In the genomic region with DNA sequence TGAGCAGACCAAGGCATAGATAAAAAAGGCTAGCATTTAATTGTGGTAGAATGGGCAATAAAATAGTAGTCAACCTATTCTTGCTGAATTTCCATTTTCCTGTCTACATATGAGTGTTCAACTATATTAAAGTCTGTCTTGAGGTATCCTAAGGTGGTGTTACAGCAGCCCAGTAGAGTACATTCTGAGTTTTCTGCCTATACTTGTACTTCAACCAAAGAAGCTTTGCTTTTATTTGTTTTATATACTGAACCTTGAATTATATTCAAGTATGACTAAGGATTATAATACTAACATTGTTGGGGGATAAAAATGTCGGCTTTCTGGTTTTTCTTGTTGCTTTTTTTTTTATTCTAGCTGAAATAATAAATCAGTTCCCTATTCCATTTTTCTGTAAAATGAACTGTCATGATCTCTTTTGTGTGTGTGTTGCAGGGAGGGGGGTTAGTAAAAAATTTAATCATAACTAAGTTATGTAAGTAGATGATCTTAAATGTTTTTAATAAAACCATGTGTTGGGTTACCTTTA, we compare ENCODE assay signal across 18 cellular contexts.
DNase-seq lines count a peak whose midpoint lies in the region; ATAC-seq and TF ChIP-seq lines count a peak whose summit lies in the region.
"Had no signal": no experiment of that assay in that cellular context is flagged by ENCODE, and none has a peak within 500 bp of the region (broad histone marks: within the 10 kb centered on the region; RNA-seq: fewer than 3 reads in every experiment).

No MANE protein-coding gene starts in this region.

- H3K36me3 Mint-ChIP-seq in Calu3 (ENCODE audit: insufficient read depth, unreplicated experiment) (no peaks in the 10 kb centered on the region), osteocyte (ENCODE audit: unreplicated experiment) (peaks cover 4% of the 10 kb centered on the region)
- H3K36me3 Mint-ChIP-seq: CD14-positive monocyte had no signal

- H3K27ac Mint-ChIP-seq in Calu3 (ENCODE audit: unreplicated experiment) = peak overlapping the region; percentile 20
- H3K27ac Mint-ChIP-seq in osteocyte (ENCODE audit: unreplicated experiment) = peak overlapping the region; percentile 88
- H3K27ac Mint-ChIP-seq: CD14-positive monocyte had no signal

- no peaks in the 10 kb centered on the region for H3K9me3 ChIP-seq in RWPE2 (ENCODE audit: severe bottlenecking)
- H3K9me3 ChIP-seq: A549 had no signal

- H3K27me3 ChIP-seq in RWPE2 (ENCODE audit: insufficient read depth, poor library complexity, severe bottlenecking) = no peaks in the 10 kb centered on the region

- TF ChIP-seq CTCF in Calu3 (IDR thresholded peaks at IDR 0.05; ENCODE audit: unreplicated experiment) (no peak), RWPE2 (IDR thresholded peaks at IDR 0.05; ENCODE audit: poor library complexity, severe bottlenecking) (no peak), osteocyte (IDR thresholded peaks at IDR 0.05) (no peak)

- H3K9me3 Mint-ChIP-seq in Calu3 (ENCODE audit: low read depth, unreplicated experiment) (no peaks in the 10 kb centered on the region), osteocyte (ENCODE audit: unreplicated experiment) (no peaks in the 10 kb centered on the region)

- BruUV-seq in Calu3 (replicated peaks; lab: Mats Ljungman, UMichigan) = no TSS peak

- H3K4me1 Mint-ChIP-seq in Calu3 (ENCODE audit: low read depth, unreplicated experiment) (peaks cover 31% of the 10 kb centered on the region), osteocyte (ENCODE audit: unreplicated experiment) (peaks cover 65% of the 10 kb centered on the region)
- H3K4me1 Mint-ChIP-seq: CD14-positive monocyte, H9 had no signal

- no peak overlapping the region for H3K4me3 ChIP-seq in RWPE2 (ENCODE audit: severe bottlenecking)
- H3K4me3 ChIP-seq: A549 had no signal

- peaks cover 46% of the 10 kb centered on the region for H3K4me1 ChIP-seq in RWPE2 (ENCODE audit: insufficient read depth, poor library complexity, severe bottlenecking)

- intact Hi-C loops in Calu3 (cut with micrococcal nuclease; ENCODE audit: unreplicated experiment) = no loop called here

- peak overlapping the region; percentile 65 for H3K27ac ChIP-seq in RWPE2 (ENCODE audit: poor library complexity, severe bottlenecking)
- H3K27ac ChIP-seq: A549, KMS-11 had no signal

- DNase-seq in Calu3 = no peak
- DNase-seq in RWPE2 (ENCODE audit: low spot score) = no peak
- DNase-seq in osteocyte (ENCODE audit: extremely low spot score, unreplicated experiment) = no peak
- DNase-seq in NCI-H1105 (lab: John Stamatoyannopoulos, UW) = no peak
- DNase-seq in activated gamma-delta T cell treated with Interleukin-2 at 50 U/mL for 16 hours = no peak
- no peak for DNase-seq in retina
- DNase-seq: COR-L47, DMS53, H9, MM.1S, NCI-H1105 treated with DMSO at 0.1 percent for 48 hours, NCI-H187, NCI-H82 had no signal

- ATAC-seq in RWPE2 (ENCODE audit: low read depth) = peak; percentile 58
- ATAC-seq in esophagus mucosa = peak; percentile 90
- ATAC-seq in GM21367 (IDR thresholded peaks at IDR 0.05; ENCODE audit: unreplicated experiment) = no peak
- ATAC-seq: A549 had no signal

- CTCF ChIA-PET in Calu3 (lab: Charles Lee) = no interaction called here

- H3K36me3 ChIP-seq in RWPE2 (ENCODE audit: low read depth) = peaks cover 10% of the 10 kb centered on the region

- H3K4me3 Mint-ChIP-seq in Calu3 (ENCODE audit: low read depth, unreplicated experiment) (no peak overlapping the region), osteocyte (ENCODE audit: unreplicated experiment) (no peak overlapping the region)
- H3K4me3 Mint-ChIP-seq: CD14-positive monocyte, H9 had no signal

- H3K27me3 Mint-ChIP-seq in Calu3 (ENCODE audit: unreplicated experiment) (no peaks in the 10 kb centered on the region), osteocyte (ENCODE audit: unreplicated experiment) (no peaks in the 10 kb centered on the region)
